ENCODE assay signal across 7 cellular contexts in genomic region chr15:75343953-75344352, GRCh38. TPM values are rescaled to one million over a fixed set of nuclear protein-coding genes. Genes with fewer than 3 reads are reported as not detected.
DNase-seq lines count a peak whose midpoint lies in the region; ATAC-seq and TF ChIP-seq lines count a peak whose summit lies in the region.
"Not testable (repeated sequence)": the region's sequence is repeated elsewhere in the genome, so short reads cannot be mapped to it uniquely, and the experiment has no call there.

No MANE protein-coding gene starts in this region.

- DNase-seq in A673 (ENCODE audit: low spot score): peak; percentile 22
- DNase-seq in GM23338 (ENCODE audit: low spot score): peak; percentile 32
- peak; percentile 7 for DNase-seq in NCI-H2029 (lab: John Stamatoyannopoulos, UW)
- DNase-seq in WTC11 (ENCODE audit: low spot score); neural crest cell (ENCODE audit: low read depth, low spot score): not testable (repeated sequence)
- DNase-seq in fibroblast of peridontal ligament (ENCODE audit: extremely low read depth): peak; percentile 57
- peak; percentile 6 for DNase-seq in iPS-NIHi11 (ENCODE audit: low spot score)

- not testable (repeated sequence) for H3F3A ChIP-seq in GM23338 (replicated peaks; ENCODE audit: low read depth)

- H3K27me3 ChIP-seq in A673 (replicated peaks; ENCODE audit: insufficient read depth, low read depth, low read length, poor library complexity): not testable (repeated sequence)
- peaks cover 22% of the 10 kb centered on the region for H3K27me3 ChIP-seq in GM23338 (ENCODE audit: insufficient read depth)

- not testable (repeated sequence) for H3K27ac Mint-ChIP-seq in GM23338; neural crest cell (ENCODE audit: unreplicated experiment)
- peak overlapping the region; percentile 30; the same call in 1 of the 2 replicates for H3K27ac Mint-ChIP-seq in WTC11

- not testable (repeated sequence) for H3K4me1 Mint-ChIP-seq in GM23338, WTC11
- H3K4me1 Mint-ChIP-seq in neural crest cell: peaks cover 11% of the 10 kb centered on the region

- not testable (repeated sequence) for H3K9me2 ChIP-seq in GM23338 (ENCODE audit: insufficient read depth)

- not testable (repeated sequence) for H3K79me2 ChIP-seq in GM23338 (replicated peaks; ENCODE audit: insufficient read depth)

- intact Hi-C loops in A673 (cut with micrococcal nuclease; ENCODE audit: unreplicated experiment): not testable (repeated sequence)

- ATAC-seq in GM23338, WTC11: not testable (repeated sequence)

- not testable (repeated sequence) for TF ChIP-seq CTCF in A673 (conservative IDR thresholded peaks at IDR 0.05; ENCODE audit: low read depth, low read length); GM23338 (conservative IDR thresholded peaks at IDR 0.05; ENCODE audit: low read depth in 2 of 2); WTC11 (IDR thresholded peaks at IDR 0.05); neural crest cell (conservative IDR thresholded peaks at IDR 0.05)

- H2AFZ ChIP-seq in GM23338: not testable (repeated sequence)

- H3K4me3 ChIP-seq in A673 (ENCODE audit: low read depth, low read length, poor library complexity, severe bottlenecking); GM23338: not testable (repeated sequence)

- H3K4me3 Mint-ChIP-seq in GM23338, WTC11: not testable (repeated sequence)
- H3K4me3 Mint-ChIP-seq in neural crest cell: peak overlapping the region; percentile 81

- CTCF ChIA-PET in A673 (lab: Charles Lee): not testable (repeated sequence)
- CTCF ChIA-PET in WTC11 (lab: Charles Lee): interaction anchor here (2.1 kb wide), 1 partner anchor 24 kb away, joined by 7 read pairs; the partner anchor contains the start of gene MAN2C1

- POLR2A ChIA-PET in A673 (lab: Charles Lee; ENCODE audit: low non-redundant PET): not testable (repeated sequence)
- POLR2A ChIA-PET in WTC11 (lab: Charles Lee): interaction anchor here (0.6 kb wide), 1 partner anchor 37 kb away, joined by 3 read pairs; no protein-coding TSS in a partner anchor

- not testable (repeated sequence) for H4K20me1 ChIP-seq in GM23338 (replicated peaks; ENCODE audit: insufficient read depth)

- H3K9me3 Mint-ChIP-seq in GM23338, WTC11, neural crest cell: not testable (repeated sequence)

- not testable (repeated sequence) for H3K27ac ChIP-seq in A673 (ENCODE audit: low read depth, low read length, poor library complexity, severe bottlenecking); GM23338 (ENCODE audit: low read depth)

- not testable (repeated sequence) for H3K4me1 ChIP-seq in A673 (ENCODE audit: insufficient read depth, low read length, poor library complexity, severe bottlenecking); GM23338 (ENCODE audit: insufficient read depth)

- H3K36me3 Mint-ChIP-seq in GM23338 (ENCODE audit: low read depth): peaks cover 14% of the 10 kb centered on the region
- not testable (repeated sequence) for H3K36me3 Mint-ChIP-seq in WTC11; neural crest cell (ENCODE audit: low read depth)

- H3K9me3 ChIP-seq in A673 (ENCODE audit: low read depth, low read length, poor library complexity, severe bottlenecking): not testable (repeated sequence)

- not testable (repeated sequence) for H3K36me3 ChIP-seq in A673 (ENCODE audit: insufficient read depth, low read length, poor library complexity, severe bottlenecking); GM23338 (ENCODE audit: insufficient read depth)

- H3K27me3 Mint-ChIP-seq in GM23338 (ENCODE audit: insufficient read depth, low read depth, poor library complexity) (peaks cover 21% of the 10 kb centered on the region), WTC11 (ENCODE audit: low read depth) (peaks cover 24% of the 10 kb centered on the region), neural crest cell (ENCODE audit: low read depth) (peaks cover 24% of the 10 kb centered on the region)

- H3K4me2 ChIP-seq in GM23338: not testable (repeated sequence)

- not testable (repeated sequence) for BruUV-seq in A673 (replicated peaks; lab: Mats Ljungman, UMichigan)

RNA-seq across cellular contexts. Expression of gene NEIL1, which starts 2.9 kb away (rescaled TPM):
- 3.8 and 11.1 TPM in 2 replicates for total RNA-seq in A673 (2021)
- total RNA-seq in GM23338 (2014; rRNA removed; shearing (Covaris generic)): 9.7 and 17.0 TPM in 2 replicates
- polyA plus RNA-seq in GM23338 (2016; fragmentation: Nextera tagmentation; extraction: Ambion mirVana): 6.2 and 11.7 TPM in 2 replicates
- 24.8 to 25.2 TPM (median 24.9 TPM) in 3 replicates for total RNA-seq in WTC11 (2021)
- total RNA-seq in neural crest cell: 18.4 and 20.4 TPM in 2 replicates

RNA-seq across cellular contexts. Expression of gene COMMD4, which starts 8.1 kb away (rescaled TPM):
- total RNA-seq in A673 (2021) (109 and 126 TPM in 2 replicates), WTC11 (2021) (116 to 140 TPM (median 129 TPM) in 3 replicates), neural crest cell (156 and 161 TPM in 2 replicates)
- 131 and 166 TPM in 2 replicates for total RNA-seq in GM23338 (2014; rRNA removed; shearing (Covaris generic))
- 128 and 131 TPM in 2 replicates for polyA plus RNA-seq in GM23338 (2016; fragmentation: Nextera tagmentation; extraction: Ambion mirVana)

RNA-seq across cellular contexts. Expression of gene MAN2C1, which starts 24.5 kb away (rescaled TPM):
- total RNA-seq in A673 (2021) (169 and 205 TPM in 2 replicates), WTC11 (2021) (148 to 155 TPM (median 151 TPM) in 3 replicates), neural crest cell (209 and 222 TPM in 2 replicates)
- total RNA-seq in GM23338 (2014; rRNA removed; shearing (Covaris generic)): 129 and 131 TPM in 2 replicates
- polyA plus RNA-seq in GM23338 (2016; fragmentation: Nextera tagmentation; extraction: Ambion mirVana): 31.4 and 42.3 TPM in 2 replicates
